Comparison of ENCODE assay signal across 19 cellular contexts in the genomic region with DNA sequence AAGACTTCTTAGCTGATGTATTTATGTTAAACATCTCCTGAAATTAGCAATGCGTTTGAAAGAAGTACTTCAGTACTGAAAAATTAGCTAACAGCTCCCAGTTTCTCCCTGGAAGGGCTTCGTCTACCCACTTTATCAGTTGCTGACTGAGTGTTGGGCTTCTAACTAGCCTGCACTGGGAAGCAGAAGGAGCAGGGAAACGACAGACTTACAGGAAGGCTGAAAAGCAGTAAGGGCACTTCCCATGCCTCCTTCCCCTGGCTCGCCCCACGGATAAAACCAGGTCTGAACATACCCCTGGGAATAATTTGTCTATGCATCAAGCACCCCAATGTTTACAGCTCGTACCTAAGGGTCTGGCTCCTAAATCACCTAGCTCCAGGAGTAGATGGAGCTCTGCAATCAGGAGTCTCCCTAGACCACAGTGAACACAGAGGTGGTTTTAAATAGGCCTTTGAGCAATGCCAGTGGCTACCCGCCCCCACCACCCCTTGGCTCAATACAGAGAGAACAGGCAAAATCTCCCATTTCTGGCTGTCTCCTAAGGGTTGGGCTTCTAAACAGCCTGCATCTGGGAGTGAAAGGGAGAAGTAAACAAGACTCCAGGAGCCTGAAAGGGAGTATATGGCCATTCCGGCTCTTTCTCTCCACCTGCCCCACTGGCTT. TPM values are rescaled to one million over a fixed set of nuclear protein-coding genes. Genes with fewer than 3 reads are reported as not detected.
A peak's percentile ranks its signal among the peaks of the same experiment; 100 is the strongest.
DNase-seq lines count a peak whose midpoint lies in the region; ATAC-seq, FAIRE-seq and TF ChIP-seq lines count a peak whose summit lies in the region.
"Had no signal": no experiment of that assay in that cellular context is flagged by ENCODE, and none has a peak within 500 bp of the region (broad histone marks: within the 10 kb centered on the region; RNA-seq: fewer than 3 reads in every experiment).

No MANE protein-coding gene starts in this region.

- H3K4me2 ChIP-seq in H9 (ENCODE audit: insufficient read depth, insufficient read length, low read length), result no peak overlapping the region
- H3K4me2 ChIP-seq in H1 (ENCODE audit: insufficient read depth in 1 of 2, low read depth in 2 of 2, low read length in 2 of 2), result no peak overlapping the region
- H3K4me2 ChIP-seq in HepG2 (ENCODE audit: low read depth, low read length), result no peak overlapping the region
- H3K4me2 ChIP-seq: KMS-11 had no signal

- no CpG with 5 or more reads among the region's 8 CpGs for WGBS in H9 (ENCODE audit: extremely low coverage, insufficient read length, low lambda C conversion rate)
- 83% methylated on average over 8 of the region's 8 CpGs; no CpG with 5 or more reads in 1 of the 2 experiments for WGBS in H1 (ENCODE audit: extremely low coverage in 1 of 2, insufficient coverage in 1 of 2, insufficient read length in 1 of 2, insufficient replicate concordance in 2 of 2, low coverage in 1 of 2, low lambda C conversion rate in 2 of 2, missing lambda C conversion rate in 1 of 2), 2 experiments
- 98% methylated on average over 8 of the region's 8 CpGs for WGBS in HepG2 (ENCODE audit: low lambda C conversion rate)

- H3K27ac ChIP-seq in H9 (ENCODE audit: insufficient read length, low read depth, low read length) (no peak overlapping the region), H1 (ENCODE audit: low read depth, low read length) (no peak overlapping the region), HepG2 (ENCODE audit: extremely low read length, insufficient read depth, low read length) (no peak overlapping the region), substantia nigra (ENCODE audit: low read depth, low read length, poor library complexity, severe bottlenecking) (peak overlapping the region; percentile 29)
- H3K27ac ChIP-seq: KMS-11 had no signal

- H2BK120ac ChIP-seq in H9 (ENCODE audit: low read depth, low read length, poor library complexity, severe bottlenecking) (no peak overlapping the region), H1 (replicated peaks; ENCODE audit: low read depth, low read length) (no peak overlapping the region)

- H2BK12ac ChIP-seq in H9 (ENCODE audit: insufficient read length, low read depth, low read length) (no peak overlapping the region), H1 (ENCODE audit: low read depth, low read length) (no peak overlapping the region)

- H2BK5ac ChIP-seq in H9 (ENCODE audit: insufficient read length, low read length) (no peak overlapping the region), H1 (ENCODE audit: low read depth, low read length) (no peak overlapping the region)

- H3K9ac ChIP-seq in H9 (ENCODE audit: extremely low read depth, insufficient read length, low read length) (no peak overlapping the region), H1 (replicated peaks in 1 of 4; ENCODE audit: extremely low read depth in 1 of 4, low read depth in 3 of 4, low read length in 3 of 4) (no peak overlapping the region), HepG2 (ENCODE audit: insufficient read depth, low read depth, low read length) (no peak overlapping the region)
- H3K9ac ChIP-seq: KMS-11 had no signal

- H3K79me2 ChIP-seq in H9 (ENCODE audit: insufficient read depth, low read length) (no peaks in the 10 kb centered on the region), H1 (ENCODE audit: control insufficient read depth in 1 of 2, insufficient read depth in 2 of 2, low read length in 2 of 2) (no peaks in the 10 kb centered on the region), HepG2 (ENCODE audit: insufficient read depth, low read length) (peaks cover 24% of the 10 kb centered on the region)

- TF ChIP-seq EP300 in H1 (IDR thresholded peaks at IDR 0.05; ENCODE audit: borderline replicate concordance in 1 of 2, low read depth in 2 of 2, low read length in 2 of 2) (no peak), HepG2 (IDR thresholded peaks at IDR 0.05; ENCODE audit: low read depth in 2 of 2, low read length in 2 of 2) (no peak), HepG2 (CRISPR knock-in tag; IDR thresholded peaks at IDR 0.05; ENCODE audit: borderline replicate concordance) (no peak)

- H4K5ac ChIP-seq in H9 (ENCODE audit: insufficient read length, low read depth, low read length) (no peak overlapping the region), H1 (ENCODE audit: insufficient read length, low read depth, low read length) (no peak overlapping the region)

- DNase-seq in H9 (no peak), H1 (ENCODE audit: low read depth in 1 of 2, low spot score in 2 of 2) (no peak), HepG2 (ENCODE audit: low spot score) (no peak), substantia nigra (lab: John Stamatoyannopoulos, UW) (no peak), cerebellar cortex (ENCODE audit: low spot score) (no peak), SKM-1 (lab: John Stamatoyannopoulos, UW; ENCODE audit: unreplicated experiment) (no peak), hippocampal formation (lab: John Stamatoyannopoulos, UW) (no peak)
- DNase-seq: ACHN; BE2C; Caco-2; CD4-positive, CD25-positive, alpha-beta regulatory T cell had no signal

- FAIRE-seq in H1 (lab: Jason Lieb, UNC) (no peak), HepG2 (lab: Jason Lieb, UNC) (no peak)
- FAIRE-seq: A204.1, D721Med, G401.6, GM12891, GM18507, H54 had no signal

- no peak overlapping the region for H3T11ph ChIP-seq in H9 (ENCODE audit: low read length)

- H3K23ac ChIP-seq in H9 (ENCODE audit: insufficient read length, low read depth, low read length), result no peak overlapping the region
- no peak overlapping the region for H3K23ac ChIP-seq in H1 (ENCODE audit: insufficient read length)

- TF ChIP-seq RAD21 in H1 (IDR thresholded peaks at IDR 0.05 in 1 of 2, conservative IDR thresholded peaks at IDR 0.05 in 1 of 2; ENCODE audit: low read depth in 2 of 2, low read length in 2 of 2) (no peak), HepG2 (CRISPR knock-in tag; IDR thresholded peaks at IDR 0.05) (no peak)

- H3K4me1 ChIP-seq in H9 (ENCODE audit: insufficient read depth, low read length) (no peaks in the 10 kb centered on the region), H1 (replicated peaks in 1 of 4; ENCODE audit: control insufficient read depth in 3 of 4, insufficient read depth in 4 of 4, low read length in 3 of 4) (no peaks in the 10 kb centered on the region), HepG2 (ENCODE audit: insufficient read depth, low read length) (peaks cover 23% of the 10 kb centered on the region; the same call in 1 of the 2 replicates)
- H3K4me1 ChIP-seq: BE2C, Caco-2 had no signal

- H4K20me1 ChIP-seq in H9 (ENCODE audit: control insufficient read depth, insufficient read depth, insufficient read length), result no peaks in the 10 kb centered on the region
- H4K20me1 ChIP-seq in H1 (replicated peaks in 1 of 2; ENCODE audit: control insufficient read depth in 1 of 2, insufficient read depth in 2 of 2, low read length in 2 of 2), result no peaks in the 10 kb centered on the region
- peaks cover 41% of the 10 kb centered on the region for H4K20me1 ChIP-seq in HepG2 (ENCODE audit: insufficient read depth, low read length)

- H3K27me3 ChIP-seq in H9 (ENCODE audit: insufficient read depth, low read length) (no peaks in the 10 kb centered on the region), H1 (replicated peaks in 1 of 4; ENCODE audit: control insufficient read depth in 3 of 4, extremely low read depth in 1 of 4, insufficient read depth in 3 of 4, low read length in 3 of 4) (no peaks in the 10 kb centered on the region), HepG2 (ENCODE audit: control insufficient read depth in 1 of 2, insufficient read depth in 2 of 2, low read length in 2 of 2) (no peaks in the 10 kb centered on the region)
- H3K27me3 ChIP-seq: BE2C had no signal

- POLR2A ChIA-PET in H1 (lab: Charles Lee; ENCODE audit: partially characterized antibody), result no interaction called here
- POLR2A ChIA-PET in HepG2 (lab: Yijun Ruan, JAX), result interaction anchor here (1.0 to 1.5 kb wide), 3 partner anchors 10 to 26 kb away, joined by 3 to 5 read pairs (median 3); a partner anchor contains a TSS

- H2BK20ac ChIP-seq in H9 (ENCODE audit: low read depth, low read length, poor library complexity, severe bottlenecking), result no peak overlapping the region
- no peak overlapping the region for H2BK20ac ChIP-seq in H1 (ENCODE audit: low read length)

- H3K14ac ChIP-seq in H9 (ENCODE audit: insufficient read depth, low read length) (no peak overlapping the region), H1 (ENCODE audit: insufficient read length) (no peak overlapping the region)

- H3K18ac ChIP-seq in H9 (ENCODE audit: insufficient read length, low read depth, low read length) (no peak overlapping the region), H1 (ENCODE audit: extremely low read depth, low read length) (no peak overlapping the region)

- ATAC-seq in HepG2, result peak; percentile 20

- no peaks in the 10 kb centered on the region for H3K36me3 ChIP-seq in H1 (ENCODE audit: control insufficient read depth in 2 of 4, insufficient read depth in 4 of 4, low read length in 3 of 4)
- H3K36me3 ChIP-seq in HepG2 (replicated peaks in 1 of 2; ENCODE audit: control insufficient read depth in 1 of 2, insufficient read depth in 2 of 2, low read length in 2 of 2), result peaks cover 31 to 84% of the 10 kb centered on the region in 2 experiments
- H3K36me3 ChIP-seq: BE2C had no signal

- no TSS peak for BruUV-seq in HepG2 (replicated peaks; lab: Mats Ljungman, UMichigan)

- H4K8ac ChIP-seq in H9 (replicated peaks; ENCODE audit: insufficient read length, low read depth, low read length), result no peak overlapping the region
- H4K8ac ChIP-seq in H1 (ENCODE audit: extremely low read depth, insufficient read depth, low read length), result peak overlapping the region; percentile 84; the same call in 1 of the 2 replicates

- intact Hi-C loops in HepG2 (cut with micrococcal nuclease; ENCODE audit: unreplicated experiment), result no loop called here

- H4K91ac ChIP-seq in H9 (ENCODE audit: insufficient read length, low read depth, low read length) (no peak overlapping the region), H1 (replicated peaks; ENCODE audit: insufficient read length, low read length) (no peak overlapping the region)

- no peak overlapping the region for H3K4me3 ChIP-seq in H1 (ENCODE audit: extremely low read depth in 1 of 4, insufficient read depth in 2 of 4, low read depth in 3 of 4, low read length in 4 of 4)
- H3K4me3 ChIP-seq in HepG2 (replicated peaks in 1 of 3; ENCODE audit: insufficient read depth in 1 of 3, low read depth in 2 of 3, low read length in 3 of 3), result no peak overlapping the region

- H3K79me1 ChIP-seq in H9 (ENCODE audit: insufficient read depth, low read depth, low read length, poor library complexity, severe bottlenecking), result no peaks in the 10 kb centered on the region
- no peaks in the 10 kb centered on the region for H3K79me1 ChIP-seq in H1 (ENCODE audit: low read depth, low read length)

- peaks cover 3 to 4% of the 10 kb centered on the region in 2 experiments; a peak in 1 of 4 replicates for H3K4me1 Mint-ChIP-seq in H9

- CTCF ChIA-PET in H1 (lab: Charles Lee; ENCODE audit: partially characterized antibody), result interaction anchor here (0.7 to 1.6 kb wide), 2 partner anchors 25 to 483 kb away, joined by 3 read pairs; no protein-coding TSS in a partner anchor
- CTCF ChIA-PET in HepG2 (lab: Yijun Ruan, JAX; ENCODE audit: low intra/inter-chr PET ratio, low total read pairs), result no interaction called here

- no peak for TF ChIP-seq CTCF in H9 (conservative IDR thresholded peaks at IDR 0.05)
- TF ChIP-seq CTCF in H1 (IDR thresholded peaks at IDR 0.05; ENCODE audit: control extremely low read depth in 1 of 3, insufficient read depth in 1 of 3, low read depth in 1 of 3, low read length in 3 of 3), result no peak
- TF ChIP-seq CTCF in HepG2 (CRISPR knock-in tag; IDR thresholded peaks at IDR 0.05), result no peak

- TF ChIP-seq POLR2A in H1 (IDR thresholded peaks at IDR 0.05; ENCODE audit: control extremely low read depth in 1 of 2, low read depth in 2 of 2, low read length in 2 of 2) (no peak), HepG2 (IDR thresholded peaks at IDR 0.05; ENCODE audit: insufficient read depth in 1 of 2, low read depth in 2 of 2, low read length in 2 of 2) (peak in 1 of 2 experiments; percentile 52; a peak in 1 of 4 replicates)

- H3K56ac ChIP-seq in H9 (ENCODE audit: insufficient read length, low read depth, low read length), result no peak overlapping the region
- no peak overlapping the region for H3K56ac ChIP-seq in H1 (replicated peaks; ENCODE audit: insufficient read length, low read depth, low read length)

- no peak overlapping the region for H3K4me3 Mint-ChIP-seq in H9
- H3K4me3 Mint-ChIP-seq: CD4-positive, CD25-positive, alpha-beta regulatory T cell had no signal

- H3K9me3 ChIP-seq in H9 (ENCODE audit: control insufficient read depth, low read depth, low read length) (no peaks in the 10 kb centered on the region), H1 (ENCODE audit: insufficient read depth in 2 of 2, low read depth in 1 of 2, low read length in 1 of 2) (no peaks in the 10 kb centered on the region), HepG2 (ENCODE audit: low read length) (no peaks in the 10 kb centered on the region)
- H3K9me3 ChIP-seq: BE2C, Caco-2 had no signal

- no peaks in the 10 kb centered on the region for H3K9me3 Mint-ChIP-seq in H9
- H3K9me3 Mint-ChIP-seq: CD4-positive, CD25-positive, alpha-beta regulatory T cell had no signal

- H2AFZ ChIP-seq in H9 (ENCODE audit: low read length), result no peak overlapping the region
- peak overlapping the region; percentile 79 for H2AFZ ChIP-seq in H1 (ENCODE audit: low read length)
- no peak overlapping the region for H2AFZ ChIP-seq in HepG2 (ENCODE audit: low read length)

- H3K4ac ChIP-seq in H9 (ENCODE audit: low read depth, low read length) (no peak overlapping the region), H1 (replicated peaks; ENCODE audit: insufficient read length, low read depth, low read length) (no peak overlapping the region)

- H3K36me3 Mint-ChIP-seq in H9 (ENCODE audit: insufficient read depth in 1 of 3, low read depth in 3 of 3), result no peaks in the 10 kb centered on the region
- H3K36me3 Mint-ChIP-seq: CD4-positive, CD25-positive, alpha-beta regulatory T cell had no signal

- no peaks in the 10 kb centered on the region; the same call in 1 of the 2 replicates for H3K27me3 Mint-ChIP-seq in H9 (ENCODE audit: low read depth)
- H3K27me3 Mint-ChIP-seq: CD4-positive, CD25-positive, alpha-beta regulatory T cell had no signal

- H2AK5ac ChIP-seq in H9 (ENCODE audit: insufficient read length, low read length) (no peak overlapping the region), H1 (ENCODE audit: low read depth, low read length) (no peak overlapping the region)

- H2BK15ac ChIP-seq in H9 (ENCODE audit: low read depth, low read length) (no peak overlapping the region), H1 (ENCODE audit: low read length) (no peak overlapping the region)

- in situ Hi-C loops in HepG2 (cut with HindIII; ENCODE audit: extremely low pct_ligation_motif_present, low pct_unique_long_range_greater_than_20kb), result no loop called here

- H3K23me2 ChIP-seq in H9 (ENCODE audit: insufficient read length, low read depth, low read length, poor library complexity, severe bottlenecking) (no peaks in the 10 kb centered on the region), H1 (ENCODE audit: low read depth, low read length) (no peaks in the 10 kb centered on the region; the same call in 1 of the 2 replicates)

- peak overlapping the region in 2 of 3 experiments; percentile 29 to 33; a peak in 1 of 7 replicates for H3K27ac Mint-ChIP-seq in H9
- H3K27ac Mint-ChIP-seq: CD4-positive, CD25-positive, alpha-beta regulatory T cell had no signal

RNA-seq across cellular contexts. Expression of a gene that starts 23.7 kb away (rescaled TPM):
- total RNA-seq in H9 (2021) (0.94 and 1.2 TPM in 2 replicates), HepG2 (2016; rRNA removed; fragmentation: Illumina TruSeq; extraction: Trizol) (1,675 and 2,807 TPM in 2 replicates)
- total RNA-seq in H1 (2021; fragmentation: NEBNext Ultra II Directional; extraction: Animal tissue kit (Norgen Biotek cat#: 25700)), result not detected in 2 replicates
- polyA plus RNA-seq in H1 (2011; rRNA removed) (0.15 and 0.27 TPM in 2 replicates), HepG2 (2011; rRNA removed) (6,551 and 8,760 TPM in 2 replicates)
- 0.78 TPM for polyA plus RNA-seq in H1 (2011; cell fraction: cytosol; rRNA removed)
- 0.11 TPM for polyA plus RNA-seq in H1 (2011; cell fraction: nucleus; rRNA removed)
- 0.48 to 1.6 TPM (median 0.87 TPM) in 4 replicates for polyA plus RNA-seq in H1 (2012, experiment 1 of 2)
- 0.31 TPM for polyA plus RNA-seq in H1 (2012, experiment 2 of 2)
- polyA plus RNA-seq in H1 (2013, experiment 1 of 2), result 0.04 TPM
- 0.06 TPM for polyA plus RNA-seq in H1 (2013, experiment 2 of 2)
- polyA minus RNA-seq in H1 (2011; rRNA and poly(A)+ RNA removed), result 0.16 and 0.76 TPM in 2 replicates
- not detected for polyA minus RNA-seq in H1 (2011; cell fraction: cytosol; rRNA and poly(A)+ RNA removed)
- 1.00 TPM for polyA minus RNA-seq in H1 (2011; cell fraction: nucleus; rRNA and poly(A)+ RNA removed)
- 234 and 270 TPM in 2 replicates for total RNA-seq in HepG2 (2016; cell fraction: cytosol; rRNA removed; fragmentation: Illumina TruSeq; extraction: Trizol; ENCODE audit: low read depth)
- total RNA-seq in HepG2 (2016; cell fraction: insoluble cytoplasmic fraction; rRNA removed; fragmentation: Illumina TruSeq; extraction: Trizol), result 1,476 and 2,691 TPM in 2 replicates
- 813 and 957 TPM in 2 replicates for total RNA-seq in HepG2 (2016; cell fraction: membrane; rRNA removed; fragmentation: Illumina TruSeq; extraction: Trizol)
- total RNA-seq in HepG2 (2016; cell fraction: nucleus; rRNA removed; fragmentation: Illumina TruSeq; extraction: Trizol), result 2,507 and 2,973 TPM in 2 replicates
- polyA plus RNA-seq in HepG2 (2011; cell fraction: cytosol; rRNA removed), result 4,485 and 9,624 TPM in 2 replicates
- polyA plus RNA-seq in HepG2 (2011; cell fraction: nucleus; rRNA removed), result 2,489 and 3,325 TPM in 2 replicates
- 4,336 and 6,335 TPM in 2 replicates for polyA plus RNA-seq in HepG2 (2012)
- polyA plus RNA-seq in HepG2 (2016; cell fraction: cytosol; fragmentation: Illumina TruSeq; extraction: Trizol; ENCODE audit: low read depth), result 214 and 262 TPM in 2 replicates
- 1,149 and 1,250 TPM in 2 replicates for polyA plus RNA-seq in HepG2 (2016; cell fraction: insoluble cytoplasmic fraction; fragmentation: Illumina TruSeq; extraction: Trizol; ENCODE audit: low read depth)
- 465 and 618 TPM in 2 replicates for polyA plus RNA-seq in HepG2 (2016; cell fraction: membrane; fragmentation: Illumina TruSeq; extraction: Trizol; ENCODE audit: low read depth)
- polyA plus RNA-seq in HepG2 (2016; cell fraction: nucleus; fragmentation: Illumina TruSeq; extraction: Trizol; ENCODE audit: insufficient read depth, low read depth), result 2,564 and 2,683 TPM in 2 replicates
- polyA minus RNA-seq in HepG2 (2011; rRNA and poly(A)+ RNA removed; ENCODE audit: low replicate concordance), result 3.9 and 4,519 TPM in 2 replicates
- polyA minus RNA-seq in HepG2 (2011; cell fraction: cytosol; rRNA and poly(A)+ RNA removed), result 3,071 and 7,219 TPM in 2 replicates
- polyA minus RNA-seq in HepG2 (2011; cell fraction: nucleus; rRNA and poly(A)+ RNA removed), result 2,321 and 4,395 TPM in 2 replicates
- total RNA-seq: CD4-positive, CD25-positive, alpha-beta regulatory T cell; HT-29 had no signal
- polyA plus RNA-seq: CD4-positive, CD25-positive, alpha-beta regulatory T cell had no signal

Comparison
In these comparisons a context has a peak if more than half of its experiments do, and no peak if none do; other contexts are left out.
1. RNA of a gene that starts 23.7 kb away (total RNA-seq): 234 to 2,973 TPM in HepG2; 0.94 to 1.2 TPM in H9 and not detected in H1; every median in the first group is over 100 times any median in the second.